Comparison of ENCODE assay signal across 1 cellular context in the genomic region with DNA sequence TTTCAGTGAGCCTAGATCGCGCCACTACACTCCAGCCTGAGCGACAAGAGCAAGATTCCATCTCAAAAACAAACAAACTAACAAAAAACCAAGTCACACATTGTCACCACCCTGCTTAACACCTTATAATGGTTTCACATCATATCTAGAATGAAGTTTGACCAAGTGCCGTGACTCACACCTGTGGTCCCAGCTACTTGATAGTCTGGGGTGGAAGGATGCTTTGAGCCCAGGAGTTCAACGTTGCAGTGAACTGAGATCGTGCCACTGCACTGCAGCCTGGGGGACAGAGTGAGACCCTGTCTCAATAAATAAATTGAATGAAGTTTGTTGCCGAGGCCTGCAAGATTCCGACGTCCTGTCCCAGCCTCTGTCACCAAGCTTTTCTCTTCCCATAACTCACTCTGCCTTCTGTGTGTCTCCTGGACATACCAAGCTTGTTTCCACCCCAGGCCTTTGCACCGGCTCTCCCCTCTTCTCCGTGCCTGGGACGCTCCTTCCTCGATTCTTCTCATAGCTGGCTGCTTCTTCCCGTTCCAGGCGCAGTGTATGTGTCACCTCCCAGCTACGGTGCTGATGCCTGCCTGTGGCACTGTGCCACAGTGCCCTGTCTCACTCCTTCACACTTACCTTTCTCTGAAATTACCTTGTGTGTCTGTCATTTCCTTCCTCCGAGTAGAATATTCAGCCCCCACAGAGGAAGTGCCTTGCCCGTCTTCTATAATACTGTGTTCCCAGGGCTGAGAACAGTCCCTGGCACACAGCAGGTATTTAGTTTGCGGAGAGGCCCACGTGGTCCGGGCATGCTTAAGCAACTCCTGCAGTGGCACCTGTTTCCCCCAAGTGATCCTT.
TF ChIP-seq lines count a peak whose summit lies in the region.

No MANE protein-coding gene starts in this region.

TF ChIP-seq in IMR-90, 13 proteins besides CTCF, POLR2A, EP300 and RAD21 (continued from another document):
- TF ChIP-seq MXI1 (IDR thresholded peaks at IDR 0.05; ENCODE audit: borderline replicate concordance, low read depth, low read length), result no peak
- TF ChIP-seq CEBPB (IDR thresholded peaks at IDR 0.05; ENCODE audit: low read depth, low read length), result no peak
- TF ChIP-seq CHD1 (IDR thresholded peaks at IDR 0.05; ENCODE audit: low read depth, low read length), result no peak
- no peak for TF ChIP-seq RCOR1 (IDR thresholded peaks at IDR 0.05; ENCODE audit: insufficient replicate concordance, low read length)
- no peak for TF ChIP-seq NFE2L2 (IDR thresholded peaks at IDR 0.05; ENCODE audit: low read depth, low read length)
- TF ChIP-seq, protein P1, sequence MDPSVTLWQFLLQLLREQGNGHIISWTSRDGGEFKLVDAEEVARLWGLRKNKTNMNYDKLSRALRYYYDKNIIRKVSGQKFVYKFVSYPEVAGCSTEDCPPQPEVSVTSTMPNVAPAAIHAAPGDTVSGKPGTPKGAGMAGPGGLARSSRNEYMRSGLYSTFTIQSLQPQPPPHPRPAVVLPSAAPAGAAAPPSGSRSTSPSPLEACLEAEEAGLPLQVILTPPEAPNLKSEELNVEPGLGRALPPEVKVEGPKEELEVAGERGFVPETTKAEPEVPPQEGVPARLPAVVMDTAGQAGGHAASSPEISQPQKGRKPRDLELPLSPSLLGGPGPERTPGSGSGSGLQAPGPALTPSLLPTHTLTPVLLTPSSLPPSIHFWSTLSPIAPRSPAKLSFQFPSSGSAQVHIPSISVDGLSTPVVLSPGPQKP (IDR thresholded peaks at IDR 0.05; ENCODE audit: borderline replicate concordance, low read depth, low read length), result no peak
- TF ChIP-seq RFX5 (IDR thresholded peaks at IDR 0.05; ENCODE audit: low read depth, low read length), result no peak
- TF ChIP-seq MAZ (IDR thresholded peaks at IDR 0.05; ENCODE audit: borderline replicate concordance, low read depth, low read length), result no peak
- TF ChIP-seq FOS (IDR thresholded peaks at IDR 0.05; ENCODE audit: low read depth, low read length), result no peak
- no peak for TF ChIP-seq SMC3 (IDR thresholded peaks at IDR 0.05; ENCODE audit: low read depth, low read length)
- TF ChIP-seq MAFK (IDR thresholded peaks at IDR 0.05; ENCODE audit: low read depth, low read length), result no peak
- TF ChIP-seq, protein P2, sequence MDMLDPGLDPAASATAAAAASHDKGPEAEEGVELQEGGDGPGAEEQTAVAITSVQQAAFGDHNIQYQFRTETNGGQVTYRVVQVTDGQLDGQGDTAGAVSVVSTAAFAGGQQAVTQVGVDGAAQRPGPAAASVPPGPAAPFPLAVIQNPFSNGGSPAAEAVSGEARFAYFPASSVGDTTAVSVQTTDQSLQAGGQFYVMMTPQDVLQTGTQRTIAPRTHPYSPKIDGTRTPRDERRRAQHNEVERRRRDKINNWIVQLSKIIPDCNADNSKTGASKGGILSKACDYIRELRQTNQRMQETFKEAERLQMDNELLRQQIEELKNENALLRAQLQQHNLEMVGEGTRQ (IDR thresholded peaks at IDR 0.05; ENCODE audit: low read depth, low read length), result no peak
